Comparison of ENCODE assay signal across 18 cellular contexts in genomic region chr9:132074736-132075135, GRCh38. TPM values are rescaled to one million over a fixed set of nuclear protein-coding genes. Genes with fewer than 3 reads are reported as not detected.
A peak's percentile ranks its signal among the peaks of the same experiment; 100 is the strongest.
DNase-seq lines count a peak whose midpoint lies in the region; ATAC-seq and TF ChIP-seq lines count a peak whose summit lies in the region.
"Had no signal": no experiment of that assay in that cellular context is flagged by ENCODE, and none has a peak within 500 bp of the region (broad histone marks: within the 10 kb centered on the region; RNA-seq: fewer than 3 reads in every experiment).

No MANE protein-coding gene starts in this region.

- no peaks in the 10 kb centered on the region for H3K9me3 Mint-ChIP-seq in osteocyte (ENCODE audit: unreplicated experiment)
- H3K9me3 Mint-ChIP-seq: activated T-helper 2 cell treated with anti-CD3 and anti-CD28 coated beads, Interferon-gamma antibody, Interleukin-2, Interleukin-4, amounts not matched to agents 10 μg/mL and 5 μg/mL and 100 μg/mL, durations not matched to agents 14 hours and 24 hours and 36 hours; neural progenitor cell had no signal

- H3K9me3 ChIP-seq in MG63, result no peaks in the 10 kb centered on the region
- H3K9me3 ChIP-seq: left ventricle myocardium inferior, testis had no signal

- peaks cover 16% of the 10 kb centered on the region for H3K36me3 Mint-ChIP-seq in osteocyte (ENCODE audit: unreplicated experiment)

- peak overlapping the region; percentile 20 for H3K27ac Mint-ChIP-seq in osteocyte (ENCODE audit: unreplicated experiment)
- H3K27ac Mint-ChIP-seq: activated CD8-positive, alpha-beta memory T cell treated with anti-CD3 and anti-CD28 coated beads, Interleukin-2, amount 10 ng/mL, durations not matched to agents 7 days and 5 days; activated T-helper 2 cell treated with anti-CD3 and anti-CD28 coated beads, Interferon-gamma antibody, Interleukin-2, Interleukin-4, amounts not matched to agents 10 μg/mL and 5 μg/mL and 100 μg/mL, durations not matched to agents 14 hours and 24 hours and 36 hours; neural progenitor cell had no signal

- TF ChIP-seq CTCF in osteocyte (IDR thresholded peaks at IDR 0.05), result no peak

- H3K27me3 Mint-ChIP-seq in osteocyte (ENCODE audit: unreplicated experiment), result no peaks in the 10 kb centered on the region
- H3K27me3 Mint-ChIP-seq: activated CD8-positive, alpha-beta memory T cell treated with anti-CD3 and anti-CD28 coated beads, Interleukin-2, amount 10 ng/mL, durations not matched to agents 7 days and 5 days had no signal

- peaks cover 35% of the 10 kb centered on the region for H3K4me1 Mint-ChIP-seq in osteocyte (ENCODE audit: unreplicated experiment)

- DNase-seq in Caki2 (ENCODE audit: low read depth) (peak; percentile 19), MG63 (peak; percentile 23), dedifferentiated amniotic fluid mesenchymal stem cell (ENCODE audit: extremely low spot score) (peak; percentile 62), osteocyte (ENCODE audit: extremely low spot score, unreplicated experiment) (no peak), anterior cingulate cortex (lab: John Stamatoyannopoulos, UW) (no peak), germinal center (ENCODE audit: low spot score) (no peak), NOMO-1 treated with DMSO at 0.1 percent for 48 hours (lab: John Stamatoyannopoulos, UW; ENCODE audit: unreplicated experiment) (no peak)
- DNase-seq: activated CD4-positive, alpha-beta T cell treated with anti-CD3 and anti-CD28 coated beads for 48 hours; activated CD8-positive, alpha-beta memory T cell treated with anti-CD3 and anti-CD28 coated beads, Interleukin-2, amount 10 ng/mL, durations not matched to agents 7 days and 5 days; AML-193; left ventricle myocardium inferior; NCI-H1930; NK-92 treated with Interleukin-12 subunit alpha and Interleukin-12 subunit beta, amount 100 ng/mL, for 24 hours; RPMI8226; testis had no signal

- peaks cover 23% of the 10 kb centered on the region for H3K36me3 ChIP-seq in MG63
- H3K36me3 ChIP-seq: neural progenitor cell had no signal

- H3K4me3 ChIP-seq in MG63, result no peak overlapping the region
- H3K4me3 ChIP-seq: left ventricle myocardium inferior, neural progenitor cell, testis had no signal

- no peak for ATAC-seq in HG03432 (IDR thresholded peaks at IDR 0.05; ENCODE audit: unreplicated experiment)
- ATAC-seq: activated CD8-positive, alpha-beta memory T cell treated with anti-CD3 and anti-CD28 coated beads, Interleukin-2, amount 10 ng/mL, durations not matched to agents 7 days and 5 days had no signal

- H3K27me3 ChIP-seq in MG63, result no peaks in the 10 kb centered on the region
- H3K27me3 ChIP-seq: neural progenitor cell, testis had no signal

- in situ Hi-C loops in Caki2 (cut with HindIII; ENCODE audit: low pct_unique_long_range_greater_than_20kb, low sequenced_read_pairs), result no loop called here

- no peak overlapping the region for H3K4me3 Mint-ChIP-seq in osteocyte (ENCODE audit: unreplicated experiment)
- H3K4me3 Mint-ChIP-seq: activated CD8-positive, alpha-beta memory T cell treated with anti-CD3 and anti-CD28 coated beads, Interleukin-2, amount 10 ng/mL, durations not matched to agents 7 days and 5 days; neural progenitor cell had no signal

RNA-seq across cellular contexts. Expression of gene MED27, which starts 4.9 kb away (rescaled TPM):
- 31.9 and 72.8 TPM in 2 replicates for total RNA-seq in Caki2 (2014; rRNA removed; shearing (Covaris generic); ENCODE audit: low replicate concordance)
- 22.0 and 38.9 TPM in 2 replicates for total RNA-seq in MG63 (2014; rRNA removed; shearing (Covaris generic); ENCODE audit: low replicate concordance)
- total RNA-seq in osteocyte, result 24.1 and 25.2 TPM in 2 replicates

Comparison
In these comparisons a context has a peak if more than half of its experiments do, and no peak if none do; other contexts are left out.
1. DNase-seq: peak in Caki2 (single experiment), MG63 (single experiment) and dedifferentiated amniotic fluid mesenchymal stem cell (single experiment); none in osteocyte (single experiment), anterior cingulate cortex (0 of 58), germinal center (single experiment) and NOMO-1 treated with DMSO at 0.1 percent for 48 hours (single experiment).